In the genomic region with DNA sequence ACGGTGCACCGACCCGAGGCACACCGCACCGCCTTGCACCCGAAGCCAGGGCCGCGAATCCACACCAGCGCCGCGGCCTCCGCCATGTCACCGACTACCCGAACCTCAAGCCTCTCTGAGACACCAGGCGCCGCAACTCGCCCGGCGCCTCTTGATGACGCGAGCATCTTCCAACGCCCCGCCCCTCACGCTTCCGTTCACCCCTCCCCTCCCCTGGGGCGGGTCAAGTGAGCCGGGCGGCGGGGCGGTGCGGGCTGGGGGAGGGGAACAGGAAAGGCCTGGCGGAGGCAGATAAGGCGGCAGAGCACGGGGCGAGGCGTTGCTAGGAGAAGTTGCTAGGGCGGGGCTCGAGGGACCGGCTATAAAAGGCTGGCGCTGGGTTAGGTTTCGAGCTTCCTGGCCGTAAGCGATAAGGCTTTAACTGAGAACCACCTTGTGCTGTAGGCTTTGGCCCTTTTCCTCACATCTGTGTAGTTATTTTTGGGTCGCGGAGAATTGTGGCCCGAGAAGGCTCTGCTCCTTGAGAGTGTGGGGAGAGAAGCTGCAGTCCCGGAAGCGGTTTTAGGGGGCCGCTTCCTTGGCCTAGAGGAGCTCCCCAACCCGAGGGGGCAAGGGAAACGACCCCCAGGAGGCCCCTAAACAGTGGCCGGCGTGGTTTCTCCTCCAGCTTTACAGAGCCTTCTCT, we compare ENCODE assay signal across 1 cellular context.
A peak's percentile ranks its signal among the peaks of the same experiment; 100 is the strongest.
TF ChIP-seq lines count a peak whose summit lies in the region.

A gene (minus strand): TSS at position 117 of the 685 bp plus-strand sequence. CDS start 31 bp downstream, at position 86.

TF ChIP-seq in K562, 482 proteins besides CTCF, POLR2A, EP300 and RAD21 (continued from another document and continues in another):
- peak; percentile 60 to 82; a peak in 3 of 4 replicates for TF ChIP-seq NONO (IDR thresholded peaks at IDR 0.05; ENCODE audit: low read depth in 2 of 2, low read length in 1 of 2)
- no peak for TF ChIP-seq RBM17 (IDR thresholded peaks at IDR 0.05; ENCODE audit: borderline replicate concordance, low read depth, low read length)
- no peak for TF ChIP-seq YBX1 (IDR thresholded peaks at IDR 0.05)
- TF ChIP-seq, protein P1, sequence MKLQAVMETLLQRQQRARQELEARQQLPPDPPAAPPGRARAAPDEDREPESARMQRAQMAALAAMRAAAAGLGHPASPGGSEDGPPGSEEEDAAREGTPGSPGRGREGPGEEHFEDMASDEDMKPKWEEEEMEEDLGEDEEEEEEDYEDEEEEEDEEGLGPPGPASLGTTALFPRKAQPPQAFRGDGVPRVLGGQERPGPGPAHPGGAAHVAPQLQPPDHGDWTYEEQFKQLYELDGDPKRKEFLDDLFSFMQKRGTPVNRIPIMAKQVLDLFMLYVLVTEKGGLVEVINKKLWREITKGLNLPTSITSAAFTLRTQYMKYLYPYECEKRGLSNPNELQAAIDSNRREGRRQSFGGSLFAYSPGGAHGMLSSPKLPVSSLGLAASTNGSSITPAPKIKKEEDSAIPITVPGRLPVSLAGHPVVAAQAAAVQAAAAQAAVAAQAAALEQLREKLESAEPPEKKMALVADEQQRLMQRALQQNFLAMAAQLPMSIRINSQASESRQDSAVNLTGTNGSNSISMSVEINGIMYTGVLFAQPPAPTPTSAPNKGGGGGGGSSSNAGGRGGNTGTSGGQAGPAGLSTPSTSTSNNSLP (IDR thresholded peaks at IDR 0.05; ENCODE audit: borderline replicate concordance, low read depth, low read length) = no peak
- TF ChIP-seq POLR3A (IDR thresholded peaks at IDR 0.05; ENCODE audit: borderline replicate concordance, extremely low read depth, insufficient read depth, insufficient read length) = no peak
- TF ChIP-seq, protein P2, sequence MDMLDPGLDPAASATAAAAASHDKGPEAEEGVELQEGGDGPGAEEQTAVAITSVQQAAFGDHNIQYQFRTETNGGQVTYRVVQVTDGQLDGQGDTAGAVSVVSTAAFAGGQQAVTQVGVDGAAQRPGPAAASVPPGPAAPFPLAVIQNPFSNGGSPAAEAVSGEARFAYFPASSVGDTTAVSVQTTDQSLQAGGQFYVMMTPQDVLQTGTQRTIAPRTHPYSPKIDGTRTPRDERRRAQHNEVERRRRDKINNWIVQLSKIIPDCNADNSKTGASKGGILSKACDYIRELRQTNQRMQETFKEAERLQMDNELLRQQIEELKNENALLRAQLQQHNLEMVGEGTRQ (CRISPR knock-in tag; IDR thresholded peaks at IDR 0.05) = no peak
- TF ChIP-seq SIRT6 (IDR thresholded peaks at IDR 0.05; ENCODE audit: low read depth, low read length) = no peak
- peak; percentile 99 for TF ChIP-seq MEF2D (tag; conservative IDR thresholded peaks at IDR 0.05; ENCODE audit: low read depth)
- TF ChIP-seq, protein P3, sequence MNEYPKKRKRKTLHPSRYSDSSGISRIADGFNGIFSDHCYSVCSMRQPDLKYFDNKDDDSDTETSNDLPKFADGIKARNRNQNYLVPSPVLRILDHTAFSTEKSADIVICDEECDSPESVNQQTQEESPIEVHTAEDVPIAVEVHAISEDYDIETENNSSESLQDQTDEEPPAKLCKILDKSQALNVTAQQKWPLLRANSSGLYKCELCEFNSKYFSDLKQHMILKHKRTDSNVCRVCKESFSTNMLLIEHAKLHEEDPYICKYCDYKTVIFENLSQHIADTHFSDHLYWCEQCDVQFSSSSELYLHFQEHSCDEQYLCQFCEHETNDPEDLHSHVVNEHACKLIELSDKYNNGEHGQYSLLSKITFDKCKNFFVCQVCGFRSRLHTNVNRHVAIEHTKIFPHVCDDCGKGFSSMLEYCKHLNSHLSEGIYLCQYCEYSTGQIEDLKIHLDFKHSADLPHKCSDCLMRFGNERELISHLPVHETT (CRISPR knock-in tag; conservative IDR thresholded peaks at IDR 0.05 in 1 of 2, IDR thresholded peaks at IDR 0.05 in 1 of 2) = peak in 1 of 2 experiments; percentile 99; a peak in 2 of 4 replicates
- TF ChIP-seq GTF2F1 (IDR thresholded peaks at IDR 0.05; ENCODE audit: low read depth, low read length) = peak; percentile 96
- peak; percentile 72 for TF ChIP-seq HEY1 (CRISPR knock-in tag; IDR thresholded peaks at IDR 0.05; ENCODE audit: borderline replicate concordance)
- TF ChIP-seq DDX20 (tag; IDR thresholded peaks at IDR 0.05; ENCODE audit: low read depth) = no peak
- TF ChIP-seq, protein P4, sequence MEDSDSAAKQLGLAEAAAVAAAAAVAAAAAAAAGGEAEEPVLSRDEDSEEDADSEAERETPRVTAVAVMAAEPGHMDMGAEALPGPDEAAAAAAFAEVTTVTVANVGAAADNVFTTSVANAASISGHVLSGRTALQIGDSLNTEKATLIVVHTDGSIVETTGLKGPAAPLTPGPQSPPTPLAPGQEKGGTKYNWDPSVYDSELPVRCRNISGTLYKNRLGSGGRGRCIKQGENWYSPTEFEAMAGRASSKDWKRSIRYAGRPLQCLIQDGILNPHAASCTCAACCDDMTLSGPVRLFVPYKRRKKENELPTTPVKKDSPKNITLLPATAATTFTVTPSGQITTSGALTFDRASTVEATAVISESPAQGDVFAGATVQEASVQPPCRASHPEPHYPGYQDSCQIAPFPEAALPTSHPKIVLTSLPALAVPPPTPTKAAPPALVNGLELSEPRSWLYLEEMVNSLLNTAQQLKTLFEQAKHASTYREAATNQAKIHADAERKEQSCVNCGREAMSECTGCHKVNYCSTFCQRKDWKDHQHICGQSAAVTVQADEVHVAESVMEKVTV (CRISPR knock-in tag; IDR thresholded peaks at IDR 0.05) = 0 out of 2 replicates have a peak, but pooled peaks have one; percentile 29
- TF ChIP-seq TEAD1 (CRISPR knock-in tag; IDR thresholded peaks at IDR 0.05) = peak; percentile 48 to 69; a peak in 1 of 4 replicates
- TF ChIP-seq, protein P5, sequence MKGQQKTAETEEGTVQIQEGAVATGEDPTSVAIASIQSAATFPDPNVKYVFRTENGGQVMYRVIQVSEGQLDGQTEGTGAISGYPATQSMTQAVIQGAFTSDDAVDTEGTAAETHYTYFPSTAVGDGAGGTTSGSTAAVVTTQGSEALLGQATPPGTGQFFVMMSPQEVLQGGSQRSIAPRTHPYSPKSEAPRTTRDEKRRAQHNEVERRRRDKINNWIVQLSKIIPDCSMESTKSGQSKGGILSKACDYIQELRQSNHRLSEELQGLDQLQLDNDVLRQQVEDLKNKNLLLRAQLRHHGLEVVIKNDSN (CRISPR knock-in tag; IDR thresholded peaks at IDR 0.05) = peak; percentile 52; the same call in 1 of the 2 replicates
- TF ChIP-seq, protein P6, sequence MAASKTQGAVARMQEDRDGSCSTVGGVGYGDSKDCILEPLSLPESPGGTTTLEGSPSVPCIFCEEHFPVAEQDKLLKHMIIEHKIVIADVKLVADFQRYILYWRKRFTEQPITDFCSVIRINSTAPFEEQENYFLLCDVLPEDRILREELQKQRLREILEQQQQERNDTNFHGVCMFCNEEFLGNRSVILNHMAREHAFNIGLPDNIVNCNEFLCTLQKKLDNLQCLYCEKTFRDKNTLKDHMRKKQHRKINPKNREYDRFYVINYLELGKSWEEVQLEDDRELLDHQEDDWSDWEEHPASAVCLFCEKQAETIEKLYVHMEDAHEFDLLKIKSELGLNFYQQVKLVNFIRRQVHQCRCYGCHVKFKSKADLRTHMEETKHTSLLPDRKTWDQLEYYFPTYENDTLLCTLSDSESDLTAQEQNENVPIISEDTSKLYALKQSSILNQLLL (CRISPR knock-in tag; IDR thresholded peaks at IDR 0.05; ENCODE audit: borderline replicate concordance) = no peak
- peak; percentile 97 for TF ChIP-seq LCOR (CRISPR knock-in tag; IDR thresholded peaks at IDR 0.05)
- TF ChIP-seq ZNF586 (CRISPR knock-in tag; conservative IDR thresholded peaks at IDR 0.05) = no peak
- no peak for TF ChIP-seq ZNF184 (CRISPR knock-in tag; IDR thresholded peaks at IDR 0.05)
- TF ChIP-seq, protein P7, sequence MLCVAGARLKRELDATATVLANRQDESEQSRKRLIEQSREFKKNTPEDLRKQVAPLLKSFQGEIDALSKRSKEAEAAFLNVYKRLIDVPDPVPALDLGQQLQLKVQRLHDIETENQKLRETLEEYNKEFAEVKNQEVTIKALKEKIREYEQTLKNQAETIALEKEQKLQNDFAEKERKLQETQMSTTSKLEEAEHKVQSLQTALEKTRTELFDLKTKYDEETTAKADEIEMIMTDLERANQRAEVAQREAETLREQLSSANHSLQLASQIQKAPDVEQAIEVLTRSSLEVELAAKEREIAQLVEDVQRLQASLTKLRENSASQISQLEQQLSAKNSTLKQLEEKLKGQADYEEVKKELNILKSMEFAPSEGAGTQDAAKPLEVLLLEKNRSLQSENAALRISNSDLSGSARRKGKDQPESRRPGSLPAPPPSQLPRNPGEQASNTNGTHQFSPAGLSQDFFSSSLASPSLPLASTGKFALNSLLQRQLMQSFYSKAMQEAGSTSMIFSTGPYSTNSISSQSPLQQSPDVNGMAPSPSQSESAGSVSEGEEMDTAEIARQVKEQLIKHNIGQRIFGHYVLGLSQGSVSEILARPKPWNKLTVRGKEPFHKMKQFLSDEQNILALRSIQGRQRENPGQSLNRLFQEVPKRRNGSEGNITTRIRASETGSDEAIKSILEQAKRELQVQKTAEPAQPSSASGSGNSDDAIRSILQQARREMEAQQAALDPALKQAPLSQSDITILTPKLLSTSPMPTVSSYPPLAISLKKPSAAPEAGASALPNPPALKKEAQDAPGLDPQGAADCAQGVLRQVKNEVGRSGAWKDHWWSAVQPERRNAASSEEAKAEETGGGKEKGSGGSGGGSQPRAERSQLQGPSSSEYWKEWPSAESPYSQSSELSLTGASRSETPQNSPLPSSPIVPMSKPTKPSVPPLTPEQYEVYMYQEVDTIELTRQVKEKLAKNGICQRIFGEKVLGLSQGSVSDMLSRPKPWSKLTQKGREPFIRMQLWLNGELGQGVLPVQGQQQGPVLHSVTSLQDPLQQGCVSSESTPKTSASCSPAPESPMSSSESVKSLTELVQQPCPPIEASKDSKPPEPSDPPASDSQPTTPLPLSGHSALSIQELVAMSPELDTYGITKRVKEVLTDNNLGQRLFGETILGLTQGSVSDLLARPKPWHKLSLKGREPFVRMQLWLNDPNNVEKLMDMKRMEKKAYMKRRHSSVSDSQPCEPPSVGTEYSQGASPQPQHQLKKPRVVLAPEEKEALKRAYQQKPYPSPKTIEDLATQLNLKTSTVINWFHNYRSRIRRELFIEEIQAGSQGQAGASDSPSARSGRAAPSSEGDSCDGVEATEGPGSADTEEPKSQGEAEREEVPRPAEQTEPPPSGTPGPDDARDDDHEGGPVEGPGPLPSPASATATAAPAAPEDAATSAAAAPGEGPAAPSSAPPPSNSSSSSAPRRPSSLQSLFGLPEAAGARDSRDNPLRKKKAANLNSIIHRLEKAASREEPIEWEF (CRISPR knock-in tag; IDR thresholded peaks at IDR 0.05) = 0 out of 2 replicates have a peak, but pooled peaks have one; percentile 86
- TF ChIP-seq ZNF444 (CRISPR knock-in tag; IDR thresholded peaks at IDR 0.05) = no peak
- TF ChIP-seq XRCC4 (IDR thresholded peaks at IDR 0.05; ENCODE audit: extremely low read depth, insufficient read depth, insufficient read length) = no peak
- TF ChIP-seq STAT5B (CRISPR knock-in tag; IDR thresholded peaks at IDR 0.05) = no peak
- peak; percentile 71 for TF ChIP-seq L3MBTL2 (IDR thresholded peaks at IDR 0.05)
- no peak for TF ChIP-seq ZNF780A (CRISPR knock-in tag; IDR thresholded peaks at IDR 0.05)
- TF ChIP-seq ZNF79 (CRISPR knock-in tag; IDR thresholded peaks at IDR 0.05; ENCODE audit: low read depth) = no peak
- TF ChIP-seq ZNF764 (CRISPR knock-in tag; IDR thresholded peaks at IDR 0.05; ENCODE audit: low read depth) = 0 out of 2 replicates have a peak, but pooled peaks have one; percentile 31
- peak; percentile 48; the same call in 1 of the 2 replicates for TF ChIP-seq KLF6 (CRISPR knock-in tag; IDR thresholded peaks at IDR 0.05; ENCODE audit: borderline replicate concordance)
- TF ChIP-seq SETDB1 (IDR thresholded peaks at IDR 0.05; ENCODE audit: low read length) = no peak
- TF ChIP-seq ZNF76 (CRISPR knock-in tag; IDR thresholded peaks at IDR 0.05; ENCODE audit: borderline replicate concordance) = 0 out of 2 replicates have a peak, but pooled peaks have one; percentile 35
- TF ChIP-seq ZNF699 (CRISPR knock-in tag; IDR thresholded peaks at IDR 0.05; ENCODE audit: insufficient replicate concordance) = no peak
- TF ChIP-seq HMG20A (CRISPR knock-in tag; conservative IDR thresholded peaks at IDR 0.05) = no peak
- TF ChIP-seq OTX1 (CRISPR knock-in tag; IDR thresholded peaks at IDR 0.05) = peak; percentile 76; the same call in 1 of the 2 replicates
- 0 out of 2 replicates have a peak, but pooled peaks have one; percentile 75 for TF ChIP-seq SMAD3 (CRISPR knock-in tag; conservative IDR thresholded peaks at IDR 0.05)
- TF ChIP-seq CREBBP (IDR thresholded peaks at IDR 0.05; ENCODE audit: low read depth, low read length) = no peak
- TF ChIP-seq RBBP5 (IDR thresholded peaks at IDR 0.05; ENCODE audit: borderline replicate concordance, insufficient read depth, low read length, poor library complexity, severe bottlenecking) = peak; percentile 99
- TF ChIP-seq, protein P8, sequence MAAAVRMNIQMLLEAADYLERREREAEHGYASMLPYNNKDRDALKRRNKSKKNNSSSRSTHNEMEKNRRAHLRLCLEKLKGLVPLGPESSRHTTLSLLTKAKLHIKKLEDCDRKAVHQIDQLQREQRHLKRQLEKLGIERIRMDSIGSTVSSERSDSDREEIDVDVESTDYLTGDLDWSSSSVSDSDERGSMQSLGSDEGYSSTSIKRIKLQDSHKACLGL (CRISPR knock-in tag; IDR thresholded peaks at IDR 0.05; ENCODE audit: borderline replicate concordance, poor library complexity, severe bottlenecking) = peak; percentile 72
- TF ChIP-seq MBD2 (IDR thresholded peaks at IDR 0.05; ENCODE audit: borderline replicate concordance, low read depth) = peak; percentile 89
- TF ChIP-seq ZNF431 (CRISPR knock-in tag; IDR thresholded peaks at IDR 0.05) = no peak
- no peak for TF ChIP-seq ZNF121 (CRISPR knock-in tag; conservative IDR thresholded peaks at IDR 0.05)
- TF ChIP-seq, protein P9, sequence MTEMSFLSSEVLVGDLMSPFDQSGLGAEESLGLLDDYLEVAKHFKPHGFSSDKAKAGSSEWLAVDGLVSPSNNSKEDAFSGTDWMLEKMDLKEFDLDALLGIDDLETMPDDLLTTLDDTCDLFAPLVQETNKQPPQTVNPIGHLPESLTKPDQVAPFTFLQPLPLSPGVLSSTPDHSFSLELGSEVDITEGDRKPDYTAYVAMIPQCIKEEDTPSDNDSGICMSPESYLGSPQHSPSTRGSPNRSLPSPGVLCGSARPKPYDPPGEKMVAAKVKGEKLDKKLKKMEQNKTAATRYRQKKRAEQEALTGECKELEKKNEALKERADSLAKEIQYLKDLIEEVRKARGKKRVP (CRISPR knock-in tag; IDR thresholded peaks at IDR 0.05) = peak; percentile 59; the same call in 1 of the 2 replicates
- TF ChIP-seq SMARCA4 (IDR thresholded peaks at IDR 0.05) = peak; percentile 97
- TF ChIP-seq, protein P10, sequence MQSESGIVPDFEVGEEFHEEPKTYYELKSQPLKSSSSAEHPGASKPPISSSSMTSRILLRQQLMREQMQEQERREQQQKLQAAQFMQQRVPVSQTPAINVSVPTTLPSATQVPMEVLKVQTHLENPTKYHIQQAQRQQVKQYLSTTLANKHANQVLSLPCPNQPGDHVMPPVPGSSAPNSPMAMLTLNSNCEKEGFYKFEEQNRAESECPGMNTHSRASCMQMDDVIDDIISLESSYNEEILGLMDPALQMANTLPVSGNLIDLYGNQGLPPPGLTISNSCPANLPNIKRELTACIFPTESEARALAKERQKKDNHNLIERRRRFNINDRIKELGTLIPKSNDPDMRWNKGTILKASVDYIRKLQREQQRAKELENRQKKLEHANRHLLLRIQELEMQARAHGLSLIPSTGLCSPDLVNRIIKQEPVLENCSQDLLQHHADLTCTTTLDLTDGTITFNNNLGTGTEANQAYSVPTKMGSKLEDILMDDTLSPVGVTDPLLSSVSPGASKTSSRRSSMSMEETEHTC (IDR thresholded peaks at IDR 0.05) = peak; percentile 98
- TF ChIP-seq KHSRP (IDR thresholded peaks at IDR 0.05) = peak; percentile 78
- peak; percentile 96 for TF ChIP-seq SMARCE1 (IDR thresholded peaks at IDR 0.05)
- peak; percentile 70 to 95 (median 93) for TF ChIP-seq YY1 (IDR thresholded peaks at IDR 0.05; ENCODE audit: borderline replicate concordance in 1 of 3, control insufficient read depth in 1 of 3, extremely low read depth in 1 of 3, insufficient read depth in 3 of 3, insufficient read length in 1 of 3, insufficient replicate concordance in 2 of 3, low read depth in 1 of 3, low read length in 2 of 3)
